2 cellular contexts compared by ENCODE assay signal in the genomic region with DNA sequence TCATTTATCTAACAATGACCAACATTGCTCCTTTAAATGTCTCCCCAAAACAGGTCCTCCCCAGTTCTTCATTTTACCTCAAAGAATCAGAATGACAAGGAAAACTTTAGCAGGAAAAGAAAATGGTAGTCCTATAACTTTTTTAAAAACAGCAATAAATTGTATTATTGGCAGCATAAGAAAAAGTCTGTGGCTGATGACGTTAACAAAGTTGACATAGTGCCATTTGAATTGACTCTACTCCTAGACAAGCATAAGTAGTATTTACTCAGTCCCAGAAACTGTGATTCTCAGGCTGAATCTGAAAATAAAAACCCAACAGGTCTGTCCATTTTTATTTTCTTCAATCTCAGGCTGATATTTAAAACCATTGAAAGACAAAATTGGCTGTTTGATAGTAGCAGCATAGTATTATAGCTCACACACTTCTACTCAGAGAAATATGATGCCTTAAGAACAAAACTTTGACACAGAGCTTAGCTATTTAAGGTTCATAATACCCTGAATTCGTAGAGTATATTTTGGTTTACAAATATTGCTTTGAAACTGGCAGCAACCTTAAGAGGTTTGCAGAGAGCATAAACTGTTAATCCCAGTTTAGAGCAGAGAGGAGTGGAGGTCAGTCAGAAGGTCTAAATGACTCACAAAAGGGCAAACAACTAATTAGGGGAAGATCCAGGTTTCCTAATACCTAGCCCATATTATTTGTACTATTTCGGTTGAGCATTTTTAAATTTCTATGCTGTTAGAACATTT.
TF ChIP-seq lines count a peak whose summit lies in the region.

No MANE protein-coding gene starts in this region.

TF ChIP-seq in GM12878, 131 proteins besides CTCF, POLR2A, EP300 and RAD21 (continued from another document):
- TF ChIP-seq, protein P1, sequence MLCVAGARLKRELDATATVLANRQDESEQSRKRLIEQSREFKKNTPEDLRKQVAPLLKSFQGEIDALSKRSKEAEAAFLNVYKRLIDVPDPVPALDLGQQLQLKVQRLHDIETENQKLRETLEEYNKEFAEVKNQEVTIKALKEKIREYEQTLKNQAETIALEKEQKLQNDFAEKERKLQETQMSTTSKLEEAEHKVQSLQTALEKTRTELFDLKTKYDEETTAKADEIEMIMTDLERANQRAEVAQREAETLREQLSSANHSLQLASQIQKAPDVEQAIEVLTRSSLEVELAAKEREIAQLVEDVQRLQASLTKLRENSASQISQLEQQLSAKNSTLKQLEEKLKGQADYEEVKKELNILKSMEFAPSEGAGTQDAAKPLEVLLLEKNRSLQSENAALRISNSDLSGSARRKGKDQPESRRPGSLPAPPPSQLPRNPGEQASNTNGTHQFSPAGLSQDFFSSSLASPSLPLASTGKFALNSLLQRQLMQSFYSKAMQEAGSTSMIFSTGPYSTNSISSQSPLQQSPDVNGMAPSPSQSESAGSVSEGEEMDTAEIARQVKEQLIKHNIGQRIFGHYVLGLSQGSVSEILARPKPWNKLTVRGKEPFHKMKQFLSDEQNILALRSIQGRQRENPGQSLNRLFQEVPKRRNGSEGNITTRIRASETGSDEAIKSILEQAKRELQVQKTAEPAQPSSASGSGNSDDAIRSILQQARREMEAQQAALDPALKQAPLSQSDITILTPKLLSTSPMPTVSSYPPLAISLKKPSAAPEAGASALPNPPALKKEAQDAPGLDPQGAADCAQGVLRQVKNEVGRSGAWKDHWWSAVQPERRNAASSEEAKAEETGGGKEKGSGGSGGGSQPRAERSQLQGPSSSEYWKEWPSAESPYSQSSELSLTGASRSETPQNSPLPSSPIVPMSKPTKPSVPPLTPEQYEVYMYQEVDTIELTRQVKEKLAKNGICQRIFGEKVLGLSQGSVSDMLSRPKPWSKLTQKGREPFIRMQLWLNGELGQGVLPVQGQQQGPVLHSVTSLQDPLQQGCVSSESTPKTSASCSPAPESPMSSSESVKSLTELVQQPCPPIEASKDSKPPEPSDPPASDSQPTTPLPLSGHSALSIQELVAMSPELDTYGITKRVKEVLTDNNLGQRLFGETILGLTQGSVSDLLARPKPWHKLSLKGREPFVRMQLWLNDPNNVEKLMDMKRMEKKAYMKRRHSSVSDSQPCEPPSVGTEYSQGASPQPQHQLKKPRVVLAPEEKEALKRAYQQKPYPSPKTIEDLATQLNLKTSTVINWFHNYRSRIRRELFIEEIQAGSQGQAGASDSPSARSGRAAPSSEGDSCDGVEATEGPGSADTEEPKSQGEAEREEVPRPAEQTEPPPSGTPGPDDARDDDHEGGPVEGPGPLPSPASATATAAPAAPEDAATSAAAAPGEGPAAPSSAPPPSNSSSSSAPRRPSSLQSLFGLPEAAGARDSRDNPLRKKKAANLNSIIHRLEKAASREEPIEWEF (IDR thresholded peaks at IDR 0.05; ENCODE audit: insufficient replicate concordance, low read depth, low read length): no peak
- TF ChIP-seq TBL1XR1 (IDR thresholded peaks at IDR 0.05; ENCODE audit: low read depth, low read length): no peak
- TF ChIP-seq, protein P2, sequence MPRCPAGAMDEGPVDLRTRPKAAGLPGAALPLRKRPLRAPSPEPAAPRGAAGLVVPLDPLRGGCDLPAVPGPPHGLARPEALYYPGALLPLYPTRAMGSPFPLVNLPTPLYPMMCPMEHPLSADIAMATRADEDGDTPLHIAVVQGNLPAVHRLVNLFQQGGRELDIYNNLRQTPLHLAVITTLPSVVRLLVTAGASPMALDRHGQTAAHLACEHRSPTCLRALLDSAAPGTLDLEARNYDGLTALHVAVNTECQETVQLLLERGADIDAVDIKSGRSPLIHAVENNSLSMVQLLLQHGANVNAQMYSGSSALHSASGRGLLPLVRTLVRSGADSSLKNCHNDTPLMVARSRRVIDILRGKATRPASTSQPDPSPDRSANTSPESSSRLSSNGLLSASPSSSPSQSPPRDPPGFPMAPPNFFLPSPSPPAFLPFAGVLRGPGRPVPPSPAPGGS (IDR thresholded peaks at IDR 0.05; ENCODE audit: borderline replicate concordance, insufficient read depth, low read depth, low read length, poor library complexity, severe bottlenecking): no peak

TF ChIP-seq in HepG2, 621 proteins besides CTCF, POLR2A, EP300 and RAD21 (continued from another document and continues in another):
- peak; percentile 85 for TF ChIP-seq FOSL2 (CRISPR knock-in tag; IDR thresholded peaks at IDR 0.05)
- TF ChIP-seq JUNB (CRISPR knock-in tag; IDR thresholded peaks at IDR 0.05; ENCODE audit: borderline replicate concordance): peak; percentile 32; the same call in 1 of the 2 replicates
- peak; percentile 79 for TF ChIP-seq MIXL1 (CRISPR knock-in tag; IDR thresholded peaks at IDR 0.05)
- TF ChIP-seq FOSL1 (CRISPR knock-in tag; IDR thresholded peaks at IDR 0.05; ENCODE audit: borderline replicate concordance): peak; percentile 72; the same call in 1 of the 2 replicates
- no peak for TF ChIP-seq EHMT2 (IDR thresholded peaks at IDR 0.05; ENCODE audit: borderline replicate concordance, low read depth, low read length)
- TF ChIP-seq HNRNPH1 (optimal IDR thresholded peaks at IDR 0.05; ENCODE audit: low read depth, low read length): no peak
- TF ChIP-seq FOXP1 (IDR thresholded peaks at IDR 0.05): no peak
- TF ChIP-seq FOXP1 (CRISPR knock-in tag; IDR thresholded peaks at IDR 0.05): peak; percentile 23; the same call in 1 of the 2 replicates
- no peak for TF ChIP-seq ZNF3 (CRISPR knock-in tag; IDR thresholded peaks at IDR 0.05)
- no peak for TF ChIP-seq ZNF776 (CRISPR knock-in tag; IDR thresholded peaks at IDR 0.05)
- TF ChIP-seq ONECUT2 (CRISPR knock-in tag; IDR thresholded peaks at IDR 0.05): no peak
- TF ChIP-seq ZNF343 (CRISPR knock-in tag; IDR thresholded peaks at IDR 0.05): no peak
- no peak for TF ChIP-seq ZNF768 (CRISPR knock-in tag; IDR thresholded peaks at IDR 0.05)
- TF ChIP-seq, protein P3, sequence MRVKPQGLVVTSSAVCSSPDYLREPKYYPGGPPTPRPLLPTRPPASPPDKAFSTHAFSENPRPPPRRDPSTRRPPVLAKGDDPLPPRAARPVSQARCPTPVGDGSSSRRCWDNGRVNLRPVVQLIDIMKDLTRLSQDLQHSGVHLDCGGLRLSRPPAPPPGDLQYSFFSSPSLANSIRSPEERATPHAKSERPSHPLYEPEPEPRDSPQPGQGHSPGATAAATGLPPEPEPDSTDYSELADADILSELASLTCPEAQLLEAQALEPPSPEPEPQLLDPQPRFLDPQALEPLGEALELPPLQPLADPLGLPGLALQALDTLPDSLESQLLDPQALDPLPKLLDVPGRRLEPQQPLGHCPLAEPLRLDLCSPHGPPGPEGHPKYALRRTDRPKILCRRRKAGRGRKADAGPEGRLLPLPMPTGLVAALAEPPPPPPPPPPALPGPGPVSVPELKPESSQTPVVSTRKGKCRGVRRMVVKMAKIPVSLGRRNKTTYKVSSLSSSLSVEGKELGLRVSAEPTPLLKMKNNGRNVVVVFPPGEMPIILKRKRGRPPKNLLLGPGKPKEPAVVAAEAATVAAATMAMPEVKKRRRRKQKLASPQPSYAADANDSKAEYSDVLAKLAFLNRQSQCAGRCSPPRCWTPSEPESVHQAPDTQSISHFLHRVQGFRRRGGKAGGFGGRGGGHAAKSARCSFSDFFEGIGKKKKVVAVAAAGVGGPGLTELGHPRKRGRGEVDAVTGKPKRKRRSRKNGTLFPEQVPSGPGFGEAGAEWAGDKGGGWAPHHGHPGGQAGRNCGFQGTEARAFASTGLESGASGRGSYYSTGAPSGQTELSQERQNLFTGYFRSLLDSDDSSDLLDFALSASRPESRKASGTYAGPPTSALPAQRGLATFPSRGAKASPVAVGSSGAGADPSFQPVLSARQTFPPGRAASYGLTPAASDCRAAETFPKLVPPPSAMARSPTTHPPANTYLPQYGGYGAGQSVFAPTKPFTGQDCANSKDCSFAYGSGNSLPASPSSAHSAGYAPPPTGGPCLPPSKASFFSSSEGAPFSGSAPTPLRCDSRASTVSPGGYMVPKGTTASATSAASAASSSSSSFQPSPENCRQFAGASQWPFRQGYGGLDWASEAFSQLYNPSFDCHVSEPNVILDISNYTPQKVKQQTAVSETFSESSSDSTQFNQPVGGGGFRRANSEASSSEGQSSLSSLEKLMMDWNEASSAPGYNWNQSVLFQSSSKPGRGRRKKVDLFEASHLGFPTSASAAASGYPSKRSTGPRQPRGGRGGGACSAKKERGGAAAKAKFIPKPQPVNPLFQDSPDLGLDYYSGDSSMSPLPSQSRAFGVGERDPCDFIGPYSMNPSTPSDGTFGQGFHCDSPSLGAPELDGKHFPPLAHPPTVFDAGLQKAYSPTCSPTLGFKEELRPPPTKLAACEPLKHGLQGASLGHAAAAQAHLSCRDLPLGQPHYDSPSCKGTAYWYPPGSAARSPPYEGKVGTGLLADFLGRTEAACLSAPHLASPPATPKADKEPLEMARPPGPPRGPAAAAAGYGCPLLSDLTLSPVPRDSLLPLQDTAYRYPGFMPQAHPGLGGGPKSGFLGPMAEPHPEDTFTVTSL (CRISPR knock-in tag; IDR thresholded peaks at IDR 0.05; ENCODE audit: borderline replicate concordance): peak; percentile 39; the same call in 1 of the 2 replicates
- no peak for TF ChIP-seq ZNF572 (CRISPR knock-in tag; IDR thresholded peaks at IDR 0.05)
- TF ChIP-seq RFXANK (CRISPR knock-in tag; IDR thresholded peaks at IDR 0.05): no peak
- no peak for TF ChIP-seq MTF2 (CRISPR knock-in tag; IDR thresholded peaks at IDR 0.05; ENCODE audit: borderline replicate concordance)
- TF ChIP-seq, protein P4, sequence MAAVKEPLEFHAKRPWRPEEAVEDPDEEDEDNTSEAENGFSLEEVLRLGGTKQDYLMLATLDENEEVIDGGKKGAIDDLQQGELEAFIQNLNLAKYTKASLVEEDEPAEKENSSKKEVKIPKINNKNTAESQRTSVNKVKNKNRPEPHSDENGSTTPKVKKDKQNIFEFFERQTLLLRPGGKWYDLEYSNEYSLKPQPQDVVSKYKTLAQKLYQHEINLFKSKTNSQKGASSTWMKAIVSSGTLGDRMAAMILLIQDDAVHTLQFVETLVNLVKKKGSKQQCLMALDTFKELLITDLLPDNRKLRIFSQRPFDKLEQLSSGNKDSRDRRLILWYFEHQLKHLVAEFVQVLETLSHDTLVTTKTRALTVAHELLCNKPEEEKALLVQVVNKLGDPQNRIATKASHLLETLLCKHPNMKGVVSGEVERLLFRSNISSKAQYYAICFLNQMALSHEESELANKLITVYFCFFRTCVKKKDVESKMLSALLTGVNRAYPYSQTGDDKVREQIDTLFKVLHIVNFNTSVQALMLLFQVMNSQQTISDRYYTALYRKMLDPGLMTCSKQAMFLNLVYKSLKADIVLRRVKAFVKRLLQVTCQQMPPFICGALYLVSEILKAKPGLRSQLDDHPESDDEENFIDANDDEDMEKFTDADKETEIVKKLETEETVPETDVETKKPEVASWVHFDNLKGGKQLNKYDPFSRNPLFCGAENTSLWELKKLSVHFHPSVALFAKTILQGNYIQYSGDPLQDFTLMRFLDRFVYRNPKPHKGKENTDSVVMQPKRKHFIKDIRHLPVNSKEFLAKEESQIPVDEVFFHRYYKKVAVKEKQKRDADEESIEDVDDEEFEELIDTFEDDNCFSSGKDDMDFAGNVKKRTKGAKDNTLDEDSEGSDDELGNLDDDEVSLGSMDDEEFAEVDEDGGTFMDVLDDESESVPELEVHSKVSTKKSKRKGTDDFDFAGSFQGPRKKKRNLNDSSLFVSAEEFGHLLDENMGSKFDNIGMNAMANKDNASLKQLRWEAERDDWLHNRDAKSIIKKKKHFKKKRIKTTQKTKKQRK (IDR thresholded peaks at IDR 0.05; ENCODE audit: low read length): no peak
- no peak for TF ChIP-seq ZNF30 (CRISPR knock-in tag; IDR thresholded peaks at IDR 0.05)
- no peak for TF ChIP-seq ISX (CRISPR knock-in tag; conservative IDR thresholded peaks at IDR 0.05)
- TF ChIP-seq, protein P5, sequence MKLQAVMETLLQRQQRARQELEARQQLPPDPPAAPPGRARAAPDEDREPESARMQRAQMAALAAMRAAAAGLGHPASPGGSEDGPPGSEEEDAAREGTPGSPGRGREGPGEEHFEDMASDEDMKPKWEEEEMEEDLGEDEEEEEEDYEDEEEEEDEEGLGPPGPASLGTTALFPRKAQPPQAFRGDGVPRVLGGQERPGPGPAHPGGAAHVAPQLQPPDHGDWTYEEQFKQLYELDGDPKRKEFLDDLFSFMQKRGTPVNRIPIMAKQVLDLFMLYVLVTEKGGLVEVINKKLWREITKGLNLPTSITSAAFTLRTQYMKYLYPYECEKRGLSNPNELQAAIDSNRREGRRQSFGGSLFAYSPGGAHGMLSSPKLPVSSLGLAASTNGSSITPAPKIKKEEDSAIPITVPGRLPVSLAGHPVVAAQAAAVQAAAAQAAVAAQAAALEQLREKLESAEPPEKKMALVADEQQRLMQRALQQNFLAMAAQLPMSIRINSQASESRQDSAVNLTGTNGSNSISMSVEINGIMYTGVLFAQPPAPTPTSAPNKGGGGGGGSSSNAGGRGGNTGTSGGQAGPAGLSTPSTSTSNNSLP (IDR thresholded peaks at IDR 0.05; ENCODE audit: low read depth, low read length): 0 out of 2 replicates have a peak, but pooled peaks have one; percentile 1
- TF ChIP-seq ZNF790 (CRISPR knock-in tag; IDR thresholded peaks at IDR 0.05; ENCODE audit: borderline replicate concordance): no peak
- peak; percentile 56 for TF ChIP-seq ASH2L (IDR thresholded peaks at IDR 0.05; ENCODE audit: insufficient read length, low read depth, low read length)
- TF ChIP-seq SRF (IDR thresholded peaks at IDR 0.05; ENCODE audit: low read depth, low read length): no peak
- peak; percentile 34 to 44; a peak in 2 of 4 replicates for TF ChIP-seq NR2F1 (CRISPR knock-in tag; IDR thresholded peaks at IDR 0.05)
- peak; percentile 54; the same call in 1 of the 2 replicates for TF ChIP-seq HMG20A (CRISPR knock-in tag; IDR thresholded peaks at IDR 0.05; ENCODE audit: borderline replicate concordance)
- TF ChIP-seq CEBPG (CRISPR knock-in tag; IDR thresholded peaks at IDR 0.05): no peak
- TF ChIP-seq, protein P6, sequence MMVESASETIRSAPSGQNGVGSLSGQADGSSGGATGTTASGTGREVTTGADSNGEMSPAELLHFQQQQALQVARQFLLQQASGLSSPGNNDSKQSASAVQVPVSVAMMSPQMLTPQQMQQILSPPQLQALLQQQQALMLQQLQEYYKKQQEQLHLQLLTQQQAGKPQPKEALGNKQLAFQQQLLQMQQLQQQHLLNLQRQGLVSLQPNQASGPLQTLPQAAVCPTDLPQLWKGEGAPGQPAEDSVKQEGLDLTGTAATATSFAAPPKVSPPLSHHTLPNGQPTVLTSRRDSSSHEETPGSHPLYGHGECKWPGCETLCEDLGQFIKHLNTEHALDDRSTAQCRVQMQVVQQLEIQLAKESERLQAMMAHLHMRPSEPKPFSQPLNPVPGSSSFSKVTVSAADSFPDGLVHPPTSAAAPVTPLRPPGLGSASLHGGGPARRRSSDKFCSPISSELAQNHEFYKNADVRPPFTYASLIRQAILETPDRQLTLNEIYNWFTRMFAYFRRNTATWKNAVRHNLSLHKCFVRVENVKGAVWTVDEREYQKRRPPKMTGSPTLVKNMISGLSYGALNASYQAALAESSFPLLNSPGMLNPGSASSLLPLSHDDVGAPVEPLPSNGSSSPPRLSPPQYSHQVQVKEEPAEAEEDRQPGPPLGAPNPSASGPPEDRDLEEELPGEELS (CRISPR knock-in tag; IDR thresholded peaks at IDR 0.05): 0 out of 2 replicates have a peak, but pooled peaks have one; percentile 28
- TF ChIP-seq CENPX (CRISPR knock-in tag; IDR thresholded peaks at IDR 0.05): no peak
- no peak for TF ChIP-seq CCAR2 (optimal IDR thresholded peaks at IDR 0.05; ENCODE audit: low read depth, low read length)
- peak; percentile 34; the same call in 1 of the 2 replicates for TF ChIP-seq GATAD2A (CRISPR knock-in tag; IDR thresholded peaks at IDR 0.05)
- TF ChIP-seq CREB1 (IDR thresholded peaks at IDR 0.05): no peak
- TF ChIP-seq CREB1 (CRISPR knock-in tag; IDR thresholded peaks at IDR 0.05): peak; percentile 52; the same call in 1 of the 2 replicates
- TF ChIP-seq SIX1 (CRISPR knock-in tag; IDR thresholded peaks at IDR 0.05; ENCODE audit: borderline replicate concordance): no peak
- TF ChIP-seq ZFY (CRISPR knock-in tag; IDR thresholded peaks at IDR 0.05): no peak
